In the genomic region with DNA sequence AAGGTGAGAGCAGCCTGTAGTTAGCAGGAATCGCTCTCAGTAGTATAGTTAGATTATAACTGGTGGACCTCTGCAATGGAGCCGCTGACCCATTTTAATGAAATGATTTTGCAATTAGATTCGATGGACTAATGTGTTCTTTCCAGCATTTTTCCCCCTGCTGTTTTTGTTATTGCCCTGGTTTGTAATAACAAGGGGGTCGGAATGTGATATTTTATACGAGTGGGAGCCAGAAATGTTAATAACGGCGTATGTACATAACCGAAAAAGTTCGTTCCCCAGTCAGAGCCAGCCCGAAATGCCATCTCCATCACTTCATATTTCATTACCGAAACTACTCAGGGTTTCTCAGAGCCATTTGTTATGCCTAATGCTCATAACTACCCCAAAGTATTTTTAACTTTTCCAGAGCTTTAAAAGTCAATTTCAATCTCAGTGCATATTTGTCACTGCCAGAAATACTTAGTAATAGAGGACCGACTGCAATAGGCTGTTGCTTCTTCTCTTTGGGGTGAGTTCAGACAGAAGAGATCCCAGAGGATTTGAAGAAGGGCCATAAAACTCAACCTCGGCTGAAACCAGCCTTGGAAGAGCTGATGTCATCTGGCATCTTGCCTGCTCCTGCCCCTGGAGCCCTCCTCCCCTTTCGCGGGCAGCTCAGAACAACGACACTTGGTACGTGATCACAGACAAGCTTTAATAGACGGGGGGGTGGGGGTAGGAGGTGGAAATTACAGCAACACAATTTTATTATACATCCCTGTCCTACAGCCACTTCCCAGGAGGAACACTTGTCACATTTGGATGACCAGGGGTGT, we compare ENCODE assay signal across 1 cellular context.
A peak's percentile ranks its signal among the peaks of the same experiment; 100 is the strongest.
TF ChIP-seq lines count a peak whose summit lies in the region.

No MANE protein-coding gene starts in this region.

TF ChIP-seq in HEK293, 187 proteins besides CTCF, POLR2A, EP300 and RAD21 (continued from another document and continues in another):
- TF ChIP-seq ZNF610 (tag by site-specific recombination; IDR thresholded peaks at IDR 0.05; ENCODE audit: borderline replicate concordance) = no peak
- TF ChIP-seq ZNF426 (tag by site-specific recombination; IDR thresholded peaks at IDR 0.05) = no peak
- no peak for TF ChIP-seq ZNF830 (tag by site-specific recombination; IDR thresholded peaks at IDR 0.05; ENCODE audit: low read depth)
- no peak for TF ChIP-seq ZNF292 (tag by site-specific recombination; IDR thresholded peaks at IDR 0.05; ENCODE audit: borderline replicate concordance, low read depth)
- TF ChIP-seq ZFHX2 (tag by site-specific recombination; conservative IDR thresholded peaks at IDR 0.05) = 0 out of 2 replicates have a peak, but pooled peaks have one; percentile 28
- TF ChIP-seq, protein P1, sequence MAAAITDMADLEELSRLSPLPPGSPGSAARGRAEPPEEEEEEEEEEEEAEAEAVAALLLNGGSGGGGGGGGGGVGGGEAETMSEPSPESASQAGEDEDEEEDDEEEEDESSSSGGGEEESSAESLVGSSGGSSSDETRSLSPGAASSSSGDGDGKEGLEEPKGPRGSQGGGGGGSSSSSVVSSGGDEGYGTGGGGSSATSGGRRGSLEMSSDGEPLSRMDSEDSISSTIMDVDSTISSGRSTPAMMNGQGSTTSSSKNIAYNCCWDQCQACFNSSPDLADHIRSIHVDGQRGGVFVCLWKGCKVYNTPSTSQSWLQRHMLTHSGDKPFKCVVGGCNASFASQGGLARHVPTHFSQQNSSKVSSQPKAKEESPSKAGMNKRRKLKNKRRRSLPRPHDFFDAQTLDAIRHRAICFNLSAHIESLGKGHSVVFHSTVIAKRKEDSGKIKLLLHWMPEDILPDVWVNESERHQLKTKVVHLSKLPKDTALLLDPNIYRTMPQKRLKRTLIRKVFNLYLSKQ (tag by site-specific recombination; IDR thresholded peaks at IDR 0.05; ENCODE audit: borderline replicate concordance) = no peak
- TF ChIP-seq ZNF561 (tag by site-specific recombination; IDR thresholded peaks at IDR 0.05; ENCODE audit: borderline replicate concordance) = peak; percentile 76; the same call in 1 of the 2 replicates
- peak; percentile 88 for TF ChIP-seq ATF2 (tag by site-specific recombination; IDR thresholded peaks at IDR 0.05; ENCODE audit: low read depth)
- TF ChIP-seq, protein P2, sequence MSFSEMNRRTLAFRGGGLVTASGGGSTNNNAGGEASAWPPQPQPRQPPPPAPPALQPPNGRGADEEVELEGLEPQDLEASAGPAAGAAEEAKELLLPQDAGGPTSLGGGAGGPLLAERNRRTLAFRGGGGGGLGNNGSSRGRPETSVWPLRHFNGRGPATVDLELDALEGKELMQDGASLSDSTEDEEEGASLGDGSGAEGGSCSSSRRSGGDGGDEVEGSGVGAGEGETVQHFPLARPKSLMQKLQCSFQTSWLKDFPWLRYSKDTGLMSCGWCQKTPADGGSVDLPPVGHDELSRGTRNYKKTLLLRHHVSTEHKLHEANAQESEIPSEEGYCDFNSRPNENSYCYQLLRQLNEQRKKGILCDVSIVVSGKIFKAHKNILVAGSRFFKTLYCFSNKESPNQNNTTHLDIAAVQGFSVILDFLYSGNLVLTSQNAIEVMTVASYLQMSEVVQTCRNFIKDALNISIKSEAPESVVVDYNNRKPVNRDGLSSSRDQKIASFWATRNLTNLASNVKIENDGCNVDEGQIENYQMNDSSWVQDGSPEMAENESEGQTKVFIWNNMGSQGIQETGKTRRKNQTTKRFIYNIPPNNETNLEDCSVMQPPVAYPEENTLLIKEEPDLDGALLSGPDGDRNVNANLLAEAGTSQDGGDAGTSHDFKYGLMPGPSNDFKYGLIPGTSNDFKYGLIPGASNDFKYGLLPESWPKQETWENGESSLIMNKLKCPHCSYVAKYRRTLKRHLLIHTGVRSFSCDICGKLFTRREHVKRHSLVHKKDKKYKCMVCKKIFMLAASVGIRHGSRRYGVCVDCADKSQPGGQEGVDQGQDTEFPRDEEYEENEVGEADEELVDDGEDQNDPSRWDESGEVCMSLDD (tag by site-specific recombination; IDR thresholded peaks at IDR 0.05) = no peak
- no peak for TF ChIP-seq ZBTB21 (tag by site-specific recombination; IDR thresholded peaks at IDR 0.05)
- no peak for TF ChIP-seq ZNF354C (tag by site-specific recombination; IDR thresholded peaks at IDR 0.05; ENCODE audit: borderline replicate concordance, low read depth)
- TF ChIP-seq ZNF670 (tag by site-specific recombination; IDR thresholded peaks at IDR 0.05; ENCODE audit: low read depth) = no peak
- TF ChIP-seq ZNF707 (tag by site-specific recombination; IDR thresholded peaks at IDR 0.05) = no peak
- TF ChIP-seq ZBTB44 (tag by site-specific recombination; IDR thresholded peaks at IDR 0.05) = peak; percentile 64
- TF ChIP-seq, protein P3, sequence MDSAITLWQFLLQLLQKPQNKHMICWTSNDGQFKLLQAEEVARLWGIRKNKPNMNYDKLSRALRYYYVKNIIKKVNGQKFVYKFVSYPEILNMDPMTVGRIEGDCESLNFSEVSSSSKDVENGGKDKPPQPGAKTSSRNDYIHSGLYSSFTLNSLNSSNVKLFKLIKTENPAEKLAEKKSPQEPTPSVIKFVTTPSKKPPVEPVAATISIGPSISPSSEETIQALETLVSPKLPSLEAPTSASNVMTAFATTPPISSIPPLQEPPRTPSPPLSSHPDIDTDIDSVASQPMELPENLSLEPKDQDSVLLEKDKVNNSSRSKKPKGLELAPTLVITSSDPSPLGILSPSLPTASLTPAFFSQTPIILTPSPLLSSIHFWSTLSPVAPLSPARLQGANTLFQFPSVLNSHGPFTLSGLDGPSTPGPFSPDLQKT (IDR thresholded peaks at IDR 0.05; ENCODE audit: borderline replicate concordance, low read depth, low read length) = no peak
- 0 out of 2 replicates have a peak, but pooled peaks have one; percentile 31 for TF ChIP-seq ZNF335 (tag by site-specific recombination; conservative IDR thresholded peaks at IDR 0.05)
- TF ChIP-seq ZNF140 (tag by site-specific recombination; IDR thresholded peaks at IDR 0.05) = no peak
- peak; percentile 51; the same call in 1 of the 2 replicates for TF ChIP-seq PRDM4 (tag by site-specific recombination; IDR thresholded peaks at IDR 0.05)
- peak; percentile 16; the same call in 1 of the 2 replicates for TF ChIP-seq ZNF10 (tag by site-specific recombination; IDR thresholded peaks at IDR 0.05)
- TF ChIP-seq ZBTB11 (tag by site-specific recombination; conservative IDR thresholded peaks at IDR 0.05; ENCODE audit: low read depth) = no peak
- TF ChIP-seq ZNF514 (tag by site-specific recombination; IDR thresholded peaks at IDR 0.05) = no peak
- no peak for TF ChIP-seq ZNF202 (tag by site-specific recombination; IDR thresholded peaks at IDR 0.05; ENCODE audit: borderline replicate concordance)
- no peak for TF ChIP-seq ZNF112 (tag by site-specific recombination; IDR thresholded peaks at IDR 0.05)
- TF ChIP-seq ZNF449 (tag by site-specific recombination; IDR thresholded peaks at IDR 0.05) = no peak
- TF ChIP-seq ZBTB8A (tag by site-specific recombination; IDR thresholded peaks at IDR 0.05) = no peak
- TF ChIP-seq ZNF548 (tag by site-specific recombination; IDR thresholded peaks at IDR 0.05) = no peak
- peak; percentile 85 for TF ChIP-seq ZNF629 (tag by site-specific recombination; IDR thresholded peaks at IDR 0.05)
- TF ChIP-seq ZNF510 (tag by site-specific recombination; IDR thresholded peaks at IDR 0.05; ENCODE audit: insufficient replicate concordance) = no peak
- no peak for TF ChIP-seq HOXC10 (CRISPR knock-in tag; IDR thresholded peaks at IDR 0.05)
- peak; percentile 89 for TF ChIP-seq PATZ1 (tag by site-specific recombination; IDR thresholded peaks at IDR 0.05)
- no peak for TF ChIP-seq ZNF513 (tag by site-specific recombination; IDR thresholded peaks at IDR 0.05)
- no peak; the same call in 1 of the 2 replicates for TF ChIP-seq KLF8 (tag by site-specific recombination; IDR thresholded peaks at IDR 0.05)
